In the genomic region with DNA sequence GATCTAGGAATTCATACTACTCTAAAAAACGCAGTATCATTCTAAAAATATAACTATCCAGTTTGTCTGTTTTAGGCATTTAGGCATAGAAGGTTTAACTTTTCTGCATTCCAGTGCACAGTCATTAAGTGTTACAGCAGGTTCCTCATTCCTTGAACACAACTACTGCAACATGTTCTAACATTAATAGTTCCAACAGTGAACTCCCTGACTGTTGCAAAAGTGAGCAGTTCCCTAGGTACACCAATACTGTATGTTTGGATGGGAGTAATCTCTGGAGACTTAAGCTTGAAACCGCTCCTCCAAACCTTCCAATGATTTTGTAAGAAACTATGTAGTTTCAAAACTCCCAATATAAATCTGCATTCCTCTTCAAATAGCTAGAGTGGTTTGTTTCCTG, we compare ENCODE assay signal across 1 cellular context.
TF ChIP-seq lines count a peak whose summit lies in the region.

No MANE protein-coding gene starts in this region.

TF ChIP-seq in IMR-90, 13 proteins besides CTCF, POLR2A, EP300 and RAD21 (continued from another document):
- TF ChIP-seq SMC3 (IDR thresholded peaks at IDR 0.05; ENCODE audit: low read depth, low read length) (no peak), CEBPB (IDR thresholded peaks at IDR 0.05; ENCODE audit: low read depth, low read length) (no peak; the same call in 1 of the 2 replicates), MAFK (IDR thresholded peaks at IDR 0.05; ENCODE audit: low read depth, low read length) (no peak), CHD1 (IDR thresholded peaks at IDR 0.05; ENCODE audit: low read depth, low read length) (no peak), FOS (IDR thresholded peaks at IDR 0.05; ENCODE audit: low read depth, low read length) (no peak), MAZ (IDR thresholded peaks at IDR 0.05; ENCODE audit: borderline replicate concordance, low read depth, low read length) (no peak), MXI1 (IDR thresholded peaks at IDR 0.05; ENCODE audit: borderline replicate concordance, low read depth, low read length) (no peak)
- TF ChIP-seq, protein P1, sequence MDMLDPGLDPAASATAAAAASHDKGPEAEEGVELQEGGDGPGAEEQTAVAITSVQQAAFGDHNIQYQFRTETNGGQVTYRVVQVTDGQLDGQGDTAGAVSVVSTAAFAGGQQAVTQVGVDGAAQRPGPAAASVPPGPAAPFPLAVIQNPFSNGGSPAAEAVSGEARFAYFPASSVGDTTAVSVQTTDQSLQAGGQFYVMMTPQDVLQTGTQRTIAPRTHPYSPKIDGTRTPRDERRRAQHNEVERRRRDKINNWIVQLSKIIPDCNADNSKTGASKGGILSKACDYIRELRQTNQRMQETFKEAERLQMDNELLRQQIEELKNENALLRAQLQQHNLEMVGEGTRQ (IDR thresholded peaks at IDR 0.05; ENCODE audit: low read depth, low read length): no peak
TF ChIP-seq in IMR-90: peak in this region for 0.
